1 cellular context compared by ENCODE assay signal in genomic region chr1:22888320-22889075, GRCh38.
TF ChIP-seq lines count a peak whose summit lies in the region.

No MANE protein-coding gene starts in this region.

TF ChIP-seq in endothelial cell of umbilical vein, 7 proteins besides CTCF, POLR2A, EP300 and RAD21:
- no peak for TF ChIP-seq EZH2 (IDR thresholded peaks at IDR 0.05; ENCODE audit: borderline replicate concordance, low read depth, low read length, severe bottlenecking)
- TF ChIP-seq, protein P1, sequence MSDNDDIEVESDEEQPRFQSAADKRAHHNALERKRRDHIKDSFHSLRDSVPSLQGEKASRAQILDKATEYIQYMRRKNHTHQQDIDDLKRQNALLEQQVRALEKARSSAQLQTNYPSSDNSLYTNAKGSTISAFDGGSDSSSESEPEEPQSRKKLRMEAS (IDR thresholded peaks at IDR 0.05; ENCODE audit: insufficient read depth, insufficient read length) = no peak
- peak; percentile 73 for TF ChIP-seq POLR2AphosphoS5 (IDR thresholded peaks at IDR 0.05; ENCODE audit: insufficient read depth, low read depth, low read length)
- no peak for TF ChIP-seq MYC (IDR thresholded peaks at IDR 0.05; ENCODE audit: low read depth, low read length)
- peak; percentile 41 for TF ChIP-seq JUN (IDR thresholded peaks at IDR 0.05; ENCODE audit: borderline replicate concordance, insufficient read depth, insufficient read length, low read depth)
- peak; percentile 59 for TF ChIP-seq GATA2 (IDR thresholded peaks at IDR 0.05; ENCODE audit: insufficient read depth, insufficient read length, low read depth, low read length)
- peak; percentile 67 for TF ChIP-seq FOS (IDR thresholded peaks at IDR 0.05; ENCODE audit: borderline replicate concordance, insufficient read depth, low read length)
TF ChIP-seq in endothelial cell of umbilical vein: peak in this region for 4.
